9 cellular contexts compared by ENCODE assay signal in the genomic region with DNA sequence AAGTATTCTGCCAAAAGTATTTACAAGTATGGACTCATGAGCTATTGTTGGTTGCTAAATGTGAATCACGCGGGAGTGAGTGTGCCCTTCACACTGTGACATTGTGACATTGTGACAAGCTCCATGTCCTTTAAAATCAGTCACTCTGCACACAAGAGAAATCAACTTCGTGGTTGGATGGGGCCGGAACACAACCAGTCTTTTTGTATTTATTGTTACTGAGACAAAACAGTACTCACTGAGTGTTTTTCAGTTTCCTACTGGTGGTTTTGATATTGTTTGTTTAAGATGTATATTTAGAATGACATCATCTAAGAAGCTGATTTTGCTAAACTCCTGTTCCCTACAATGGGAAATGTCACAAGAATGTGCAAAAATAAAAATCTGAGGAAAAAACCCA.
DNase-seq lines count a peak whose midpoint lies in the region; ATAC-seq lines count a peak whose summit lies in the region.
"Had no signal": no experiment of that assay in that cellular context is flagged by ENCODE, and none has a peak within 500 bp of the region (broad histone marks: within the 10 kb centered on the region; RNA-seq: fewer than 3 reads in every experiment).

No MANE protein-coding gene starts in this region.

- peaks cover 9 to 53% of the 10 kb centered on the region in 2 donors for H3K36me3 ChIP-seq in muscle layer of duodenum (ENCODE audit: control insufficient read depth in 1 of 2, insufficient read depth in 2 of 2, low read length in 2 of 2)

- H3K4me3 ChIP-seq in muscle layer of duodenum (ENCODE audit: low read depth in 1 of 2, low read length in 2 of 2), result no peak overlapping the region

- H3K9me3 ChIP-seq in muscle layer of duodenum (ENCODE audit: control insufficient read depth in 1 of 2, low read length in 2 of 2), result no peaks in the 10 kb centered on the region

- DNase-seq in epidermal melanocyte (ENCODE audit: insufficient read length, low spot score), result no peak
- no peak for DNase-seq in activated CD4-positive, alpha-beta T cell treated with anti-CD3 and anti-CD28 coated beads, Interleukin-2, amount 50 U/mL, for 1 hour
- DNase-seq: hippocampal formation, occipital lobe had no signal

- H3K27ac ChIP-seq in muscle layer of duodenum (ENCODE audit: low read length), result peak overlapping the region; percentile 61

- H3K4me1 ChIP-seq in muscle layer of duodenum (ENCODE audit: control insufficient read depth in 1 of 2, insufficient read depth in 2 of 2, low read length in 2 of 2), result peaks cover 7 to 48% of the 10 kb centered on the region in 2 donors

- ATAC-seq in GM18907 (IDR thresholded peaks at IDR 0.05; ENCODE audit: unreplicated experiment) (peak; percentile 84), GM21786 (IDR thresholded peaks at IDR 0.05; ENCODE audit: unreplicated experiment) (peak; percentile 85), HG03575 (IDR thresholded peaks at IDR 0.05; ENCODE audit: extremely low read depth, insufficient number of reproducible peaks, low FRiP score, unreplicated experiment) (peak; percentile 88)
- ATAC-seq in activated CD4-positive, CD25-positive, alpha-beta regulatory T cell treated with anti-CD3 and anti-CD28 coated beads, Interleukin-2, amount 50 U/mL, for 24 hours, result no peak

- H3K27me3 ChIP-seq in muscle layer of duodenum (ENCODE audit: low read depth, low read length), result no peaks in the 10 kb centered on the region

Comparison
In these comparisons a context has a peak if more than half of its experiments do, and no peak if none do; other contexts are left out.
1. ATAC-seq: peak in GM18907 (single experiment), GM21786 (single experiment) and HG03575 (single experiment); none in activated CD4-positive, CD25-positive, alpha-beta regulatory T cell treated with anti-CD3 and anti-CD28 coated beads, Interleukin-2, amount 50 U/mL, for 24 hours (0 of 2).